Comparison of ENCODE assay signal across 1 cellular context in genomic region chr12:118017926-118018325, GRCh38.
TF ChIP-seq lines count a peak whose summit lies in the region.

No MANE protein-coding gene starts in this region.

TF ChIP-seq in H1, 55 proteins besides CTCF, POLR2A, EP300 and RAD21:
- TF ChIP-seq BRCA1 (IDR thresholded peaks at IDR 0.05; ENCODE audit: low read depth, low read length) = no peak
- TF ChIP-seq CBX8 (IDR thresholded peaks at IDR 0.05; ENCODE audit: borderline replicate concordance, low read depth, low read length) = no peak
- no peak for TF ChIP-seq KDM1A (IDR thresholded peaks at IDR 0.05; ENCODE audit: borderline replicate concordance, low read length)
- no peak for TF ChIP-seq FOSL1 (IDR thresholded peaks at IDR 0.05; ENCODE audit: insufficient read depth, low read depth, low read length)
- TF ChIP-seq SP2 (IDR thresholded peaks at IDR 0.05; ENCODE audit: low read length) = no peak
- no peak for TF ChIP-seq GTF2F1 (IDR thresholded peaks at IDR 0.05; ENCODE audit: borderline replicate concordance, low read depth, low read length)
- no peak for TF ChIP-seq SUZ12 (IDR thresholded peaks at IDR 0.05; ENCODE audit: low read length)
- TF ChIP-seq CREB1 (IDR thresholded peaks at IDR 0.05) = no peak
- TF ChIP-seq TAF1 (IDR thresholded peaks at IDR 0.05; ENCODE audit: low read depth, low read length) = no peak
- no peak for TF ChIP-seq E2F6 (IDR thresholded peaks at IDR 0.05)
- TF ChIP-seq SIX5 (IDR thresholded peaks at IDR 0.05; ENCODE audit: low read depth, low read length) = no peak
